ENCODE assay signal across 18 cellular contexts in genomic region chr20:63777614-63778013, GRCh38. TPM values are rescaled to one million over a fixed set of nuclear protein-coding genes. Genes with fewer than 3 reads are reported as not detected.
DNase-seq lines count a peak whose midpoint lies in the region; ATAC-seq, FAIRE-seq and TF ChIP-seq lines count a peak whose summit lies in the region.
"Had no signal": no experiment of that assay in that cellular context is flagged by ENCODE, and none has a peak within 500 bp of the region (broad histone marks: within the 10 kb centered on the region; RNA-seq: fewer than 3 reads in every experiment).

No MANE protein-coding gene starts in this region.

- no peak overlapping the region for H3K27ac Mint-ChIP-seq in nephron progenitor cell
- H3K27ac Mint-ChIP-seq: B cell; CD4-positive, alpha-beta T cell; IgD-negative memory B cell had no signal

- no peak overlapping the region for H3K4me2 ChIP-seq in K562 (ENCODE audit: insufficient read depth, low read length)

- H3K27me3 Mint-ChIP-seq in nephron progenitor cell (ENCODE audit: low read depth, poor library complexity): peaks cover 5% of the 10 kb centered on the region
- H3K27me3 Mint-ChIP-seq: B cell; CD4-positive, alpha-beta T cell had no signal

- H3K36me3 Mint-ChIP-seq in nephron progenitor cell (ENCODE audit: low read depth): peaks cover 43% of the 10 kb centered on the region

- intact Hi-C loops in K562 (cut with micrococcal nuclease): no loop called here
- intact Hi-C loops in prostate gland (cut with DNase I): loop anchor here (10.0 kb wide), 1 partner anchor 197 kb away; the partner anchor contains the start of gene SAMD10
- intact Hi-C loops in pancreas (cut with DNase I): no loop called here

- no peaks in the 10 kb centered on the region for H3K27me3 ChIP-seq in HUES48 (ENCODE audit: control insufficient read depth, insufficient read depth, low read length)
- H3K27me3 ChIP-seq in K562 (ENCODE audit: control insufficient read depth in 2 of 2, insufficient read depth in 2 of 2, low read length in 2 of 2): no peaks in the 10 kb centered on the region
- H3K27me3 ChIP-seq in prostate gland (replicated peaks; ENCODE audit: insufficient read depth): no peaks in the 10 kb centered on the region
- H3K27me3 ChIP-seq in pancreas: no peaks in the 10 kb centered on the region

- H3K27ac ChIP-seq in HUES48 (ENCODE audit: low read depth, low read length) (peak overlapping the region; percentile 71), K562 (ENCODE audit: extremely low read depth, low read depth, low read length) (no peak overlapping the region), mesodermal cell (ENCODE audit: low read depth, low read length, severe bottlenecking) (peak overlapping the region; percentile 53), prostate gland (no peak overlapping the region), pancreas (no peak overlapping the region)
- H3K27ac ChIP-seq: GM23248 had no signal

- H3K4me1 Mint-ChIP-seq in nephron progenitor cell: peaks cover 35% of the 10 kb centered on the region
- H3K4me1 Mint-ChIP-seq: B cell had no signal

- H3K9me3 ChIP-seq in HUES48 (ENCODE audit: control insufficient read depth, insufficient read depth, low read length): no peaks in the 10 kb centered on the region
- no peaks in the 10 kb centered on the region for H3K9me3 ChIP-seq in K562 (replicated peaks; ENCODE audit: control insufficient read depth, insufficient read depth, low read depth, low read length)
- no peaks in the 10 kb centered on the region for H3K9me3 ChIP-seq in mesodermal cell (ENCODE audit: control insufficient read depth, low read length)
- no peaks in the 10 kb centered on the region for H3K9me3 ChIP-seq in prostate gland
- H3K9me3 ChIP-seq in pancreas: no peaks in the 10 kb centered on the region

- TF ChIP-seq RAD21 in K562 (CRISPR knock-in tag; conservative IDR thresholded peaks at IDR 0.05 in 1 of 2, IDR thresholded peaks at IDR 0.05 in 1 of 2): no peak

- ATAC-seq in K562 (no peak), pancreas (no peak)
- ATAC-seq: GM12878 had no signal

- no peak overlapping the region for H3K9ac ChIP-seq in HUES48 (ENCODE audit: low read depth, low read length)
- H3K9ac ChIP-seq in K562 (ENCODE audit: insufficient read depth in 1 of 2, low read depth in 2 of 2, low read length in 2 of 2): no peak overlapping the region
- H3K9ac ChIP-seq: GM23248 had no signal

- CTCF ChIA-PET in K562 (lab: Yijun Ruan, JAX; ENCODE audit: low intra/inter-chr PET ratio): no interaction called here

- POLR2A ChIA-PET in K562 (lab: Yijun Ruan, JAX): interaction anchor here (0.6 to 1.5 kb wide), 2 partner anchors 8 to 14 kb away, joined by 3 to 4 read pairs; no protein-coding TSS in a partner anchor

- H3K4me1 ChIP-seq in HUES48 (ENCODE audit: control insufficient read depth, insufficient read depth, low read length) (peaks cover 5% of the 10 kb centered on the region), K562 (replicated peaks in 1 of 2; ENCODE audit: control insufficient read depth in 2 of 2, insufficient read depth in 2 of 2, low read length in 2 of 2) (peaks cover 12 to 43% of the 10 kb centered on the region in 2 experiments; a peak in 4 of 5 replicates), mesodermal cell (ENCODE audit: control insufficient read depth, insufficient read depth, low read length, poor library complexity, severe bottlenecking) (peaks cover 27% of the 10 kb centered on the region), prostate gland (replicated peaks) (no peaks in the 10 kb centered on the region), pancreas (peaks cover 0 to 2% (median 0%) of the 10 kb centered on the region in 3 donors)

- WGBS in K562 (ENCODE audit: insufficient coverage, low coverage, missing lambda C conversion rate): 51% methylated on average over 13 of the region's 13 CpGs
- 98 to 100% methylated on average over 12 of the region's 13 CpGs for WGBS in mesodermal cell (ENCODE audit: insufficient coverage in 2 of 2), 2 experiments
- 95% methylated on average over 13 of the region's 13 CpGs for WGBS in prostate gland
- 92 to 96% methylated on average over 13 of the region's 13 CpGs for WGBS in pancreas, 2 donors

- no peak overlapping the region for H2AFZ ChIP-seq in K562 (ENCODE audit: low read depth, low read length)
- H2AFZ ChIP-seq: GM23248 had no signal

- no peak for TF ChIP-seq CTCF in K562 (IDR thresholded peaks at IDR 0.05 in 2 of 3, conservative IDR thresholded peaks at IDR 0.05 in 1 of 3; ENCODE audit: insufficient read depth in 2 of 3, low read depth in 1 of 3, low read length in 3 of 3)
- no peak for TF ChIP-seq CTCF in prostate gland (IDR thresholded peaks at IDR 0.05)
- no peak for TF ChIP-seq CTCF in pancreas (IDR thresholded peaks at IDR 0.05)
- no peak for TF ChIP-seq CTCF in nephron progenitor cell (IDR thresholded peaks at IDR 0.05)

- no peaks in the 10 kb centered on the region; the same call in 1 of the 2 replicates for H4K20me1 ChIP-seq in K562 (replicated peaks; ENCODE audit: control insufficient read depth, insufficient read depth, low read length)

- H3K36me3 ChIP-seq in HUES48 (ENCODE audit: control insufficient read depth, insufficient read depth, low read length): no peaks in the 10 kb centered on the region
- no peaks in the 10 kb centered on the region for H3K36me3 ChIP-seq in K562 (ENCODE audit: control insufficient read depth, insufficient read depth, low read length)
- H3K36me3 ChIP-seq in mesodermal cell (ENCODE audit: control insufficient read depth, insufficient read depth, low read length): peaks cover 8% of the 10 kb centered on the region
- H3K36me3 ChIP-seq in prostate gland: no peaks in the 10 kb centered on the region
- H3K36me3 ChIP-seq in pancreas: no peaks in the 10 kb centered on the region

- TF ChIP-seq EP300 in K562 (IDR thresholded peaks at IDR 0.05; ENCODE audit: low read length): no peak

- no peak for TF ChIP-seq POLR2A in K562 (conservative IDR thresholded peaks at IDR 0.05)
- no peak for TF ChIP-seq POLR2A in prostate gland (IDR thresholded peaks at IDR 0.05)

- no peaks in the 10 kb centered on the region for H3K9me3 Mint-ChIP-seq in nephron progenitor cell
- H3K9me3 Mint-ChIP-seq: CD4-positive, alpha-beta T cell; IgD-negative memory B cell had no signal

- BruUV-seq in K562 (replicated peaks; lab: Mats Ljungman, UMichigan): no TSS peak

- H3K79me2 ChIP-seq in K562 (ENCODE audit: control insufficient read depth, insufficient read depth, low read length): no peaks in the 10 kb centered on the region

- H3K9me1 ChIP-seq in K562 (ENCODE audit: control insufficient read depth, insufficient read depth, low read length): no peaks in the 10 kb centered on the region

- in situ Hi-C loops in K562 (cut with MboI): no loop called here

- FAIRE-seq in K562 (lab: Jason Lieb, UNC): no peak
- FAIRE-seq in pancreas (lab: Jason Lieb, UNC): no peak
- FAIRE-seq: GM12878, GM18507, H54 had no signal

- DNase-seq in D341Med (ENCODE audit: low spot score) (peak; percentile 3), K562 (ENCODE audit: extremely low read depth in 1 of 4, low spot score in 3 of 4) (no peak), prostate gland (ENCODE audit: low spot score) (no peak), pancreas (no peak), nephron progenitor cell (no peak)
- DNase-seq in stimulated activated CD4-positive, alpha-beta T cell treated with anti-CD3 and anti-CD28 coated beads, Interleukin-4, amount 100 ng/mL, for 24 hours: no peak
- DNase-seq: C1 segment of cervical spinal cord; Calu3; CD4-positive, alpha-beta T cell; DMS79 had no signal

- H3K4me3 Mint-ChIP-seq in nephron progenitor cell: no peak overlapping the region
- H3K4me3 Mint-ChIP-seq: B cell; CD4-positive, alpha-beta T cell; IgD-negative memory B cell had no signal

- H3K4me3 ChIP-seq in HUES48 (ENCODE audit: low read depth, low read length) (no peak overlapping the region), K562 (no peak overlapping the region), mesodermal cell (ENCODE audit: extremely low read depth, insufficient read depth, low read length, poor library complexity, severe bottlenecking) (no peak overlapping the region), prostate gland (no peak overlapping the region), pancreas (no peak overlapping the region)
- H3K4me3 ChIP-seq: GM12878, GM23248 had no signal

RNA-seq across cellular contexts. Expression of gene SLC2A4RG, which starts 38.0 kb away (rescaled TPM):
- total RNA-seq in K562 (2011; cell fraction: chromatin; rRNA removed; ENCODE audit: low replicate concordance): 22.0 and 60.9 TPM in 2 replicates
- total RNA-seq in K562 (2011; cell fraction: nucleolus; rRNA removed): 104 and 105 TPM in 2 replicates
- 35.7 and 41.6 TPM in 2 replicates for total RNA-seq in K562 (2011; cell fraction: nucleoplasm; rRNA removed)
- total RNA-seq in K562 (2014; rRNA removed): 62.7 and 92.2 TPM in 2 replicates
- 8.2 and 8.3 TPM in 2 replicates for total RNA-seq in K562 (2014; rRNA removed; fragmentation: Illumina TruSeq; extraction: Trizol)
- total RNA-seq in K562 (2015; rRNA removed; fragmentation: Illumina TruSeq; extraction: Trizol): 26.5 and 28.3 TPM in 2 replicates
- total RNA-seq in K562 (2021): 97.3 and 104 TPM in 2 replicates
- polyA plus RNA-seq in K562 (2011; rRNA removed): 29.5 and 48.0 TPM in 2 replicates
- 27.4 and 73.4 TPM in 2 replicates for polyA plus RNA-seq in K562 (2011; cell fraction: cytosol; rRNA removed)
- 238 and 316 TPM in 2 replicates for polyA plus RNA-seq in K562 (2011; cell fraction: nucleus; rRNA removed)
- polyA plus RNA-seq in K562 (2012): 65.5 and 70.1 TPM in 2 replicates
- polyA plus RNA-seq in K562 (2014; fragmentation: Illumina TruSeq; extraction: Trizol): 10.3 and 24.9 TPM in 2 replicates
- polyA plus RNA-seq in K562 (2014; fragmentation: Nextera tagmentation; extraction: Ambion mirVana): 1 to 10 TPM in 1 of 2 experiments, under 1 TPM in 1; 0.34 to 1.1 TPM
- polyA plus RNA-seq in K562 (2014; rRNA removed): 62.6 and 84.4 TPM in 2 replicates
- 1.6 and 4.4 TPM in 2 replicates for polyA minus RNA-seq in K562 (2011; rRNA and poly(A)+ RNA removed)
- 14.8 and 20.6 TPM in 2 replicates for polyA minus RNA-seq in K562 (2011; cell fraction: cytosol; rRNA and poly(A)+ RNA removed)
- 47.3 and 53.0 TPM in 2 replicates for polyA minus RNA-seq in K562 (2011; cell fraction: nucleus; rRNA and poly(A)+ RNA removed)
- polyA plus RNA-seq in mesodermal cell (2013, experiment 1 of 2): 64.5 TPM
- 54.6 TPM for polyA plus RNA-seq in mesodermal cell (2013, experiment 2 of 2)
- total RNA-seq in prostate gland: 100 to 1,000 TPM; 140 to 155 TPM
- total RNA-seq in pancreas: 10 to 100 TPM; 25.8 to 44.2 (median 30.6) TPM
- 10 to 100 TPM; 63.2 to 67.1 TPM for polyA plus RNA-seq in pancreas

RNA-seq across cellular contexts. Expression of gene LIME1, which starts 41.1 kb away (rescaled TPM):
- total RNA-seq in K562 (2011; cell fraction: chromatin; rRNA removed; ENCODE audit: low replicate concordance): 6.7 and 27.9 TPM in 2 replicates
- 29.6 and 36.2 TPM in 2 replicates for total RNA-seq in K562 (2011; cell fraction: nucleolus; rRNA removed)
- 12.0 and 12.1 TPM in 2 replicates for total RNA-seq in K562 (2011; cell fraction: nucleoplasm; rRNA removed)
- total RNA-seq in K562 (2014; rRNA removed) (9.5 and 12.7 TPM in 2 replicates), K562 (2014; rRNA removed; fragmentation: Illumina TruSeq; extraction: Trizol) (0.11 and 0.32 TPM in 2 replicates), K562 (2015; rRNA removed; fragmentation: Illumina TruSeq; extraction: Trizol) (2.7 and 2.8 TPM in 2 replicates), K562 (2021) (9.3 and 10.2 TPM in 2 replicates), prostate gland (10 to 100 TPM; 35.0 to 44.4 TPM), pancreas (1 to 10 TPM; 2.6 to 6.0 (median 3.1) TPM)
- polyA plus RNA-seq in K562 (2011; rRNA removed) (1.5 and 3.9 TPM in 2 replicates), K562 (2014; fragmentation: Illumina TruSeq; extraction: Trizol) (0.83 and 2.3 TPM in 2 replicates), K562 (2014; fragmentation: Nextera tagmentation; extraction: Ambion mirVana) (not detected), K562 (2014; rRNA removed) (17.1 and 20.2 TPM in 2 replicates), pancreas (10 to 100 TPM; 44.6 to 46.6 TPM)
- polyA plus RNA-seq in K562 (2011; cell fraction: cytosol; rRNA removed): 4.5 and 15.8 TPM in 2 replicates
- 37.1 and 90.0 TPM in 2 replicates for polyA plus RNA-seq in K562 (2011; cell fraction: nucleus; rRNA removed)
- 5.5 and 10.7 TPM in 2 replicates for polyA plus RNA-seq in K562 (2012)
- polyA minus RNA-seq in K562 (2011; rRNA and poly(A)+ RNA removed): 0.06 and 0.25 TPM in 2 replicates
- polyA minus RNA-seq in K562 (2011; cell fraction: cytosol; rRNA and poly(A)+ RNA removed): 1.2 and 1.5 TPM in 2 replicates
- 4.7 and 7.7 TPM in 2 replicates for polyA minus RNA-seq in K562 (2011; cell fraction: nucleus; rRNA and poly(A)+ RNA removed)
- 9.3 TPM for polyA plus RNA-seq in mesodermal cell (2013, experiment 1 of 2)
- polyA plus RNA-seq in mesodermal cell (2013, experiment 2 of 2): 4.8 TPM

RNA-seq across cellular contexts. Expression of gene ZBTB46, which starts 53.5 kb away (rescaled TPM):
- 6.4 and 23.8 TPM in 2 replicates for total RNA-seq in K562 (2011; cell fraction: chromatin; rRNA removed; ENCODE audit: low replicate concordance)
- 8.2 and 11.0 TPM in 2 replicates for total RNA-seq in K562 (2011; cell fraction: nucleolus; rRNA removed)
- 6.0 and 7.5 TPM in 2 replicates for total RNA-seq in K562 (2011; cell fraction: nucleoplasm; rRNA removed)
- 2.2 and 2.6 TPM in 2 replicates for total RNA-seq in K562 (2014; rRNA removed)
- total RNA-seq in K562 (2014; rRNA removed; fragmentation: Illumina TruSeq; extraction: Trizol): 0.38 and 0.40 TPM in 2 replicates
- total RNA-seq in K562 (2015; rRNA removed; fragmentation: Illumina TruSeq; extraction: Trizol): 2.3 TPM in 2 replicates
- total RNA-seq in K562 (2021): 4.1 and 4.6 TPM in 2 replicates
- 1.1 and 1.7 TPM in 2 replicates for polyA plus RNA-seq in K562 (2011; rRNA removed)
- 1.7 and 3.0 TPM in 2 replicates for polyA plus RNA-seq in K562 (2011; cell fraction: cytosol; rRNA removed)
- 4.8 and 8.1 TPM in 2 replicates for polyA plus RNA-seq in K562 (2011; cell fraction: nucleus; rRNA removed)
- 2.3 and 3.0 TPM in 2 replicates for polyA plus RNA-seq in K562 (2012)
- 0.39 and 1.1 TPM in 2 replicates for polyA plus RNA-seq in K562 (2014; fragmentation: Illumina TruSeq; extraction: Trizol)
- under 1 TPM; 0.29 to 0.58 TPM for polyA plus RNA-seq in K562 (2014; fragmentation: Nextera tagmentation; extraction: Ambion mirVana)
- polyA plus RNA-seq in K562 (2014; rRNA removed): 1.3 and 2.0 TPM in 2 replicates
- 13.0 and 13.5 TPM in 2 replicates for polyA minus RNA-seq in K562 (2011; rRNA and poly(A)+ RNA removed)
- 14.3 and 18.7 TPM in 2 replicates for polyA minus RNA-seq in K562 (2011; cell fraction: cytosol; rRNA and poly(A)+ RNA removed)
- 4.2 and 5.1 TPM in 2 replicates for polyA minus RNA-seq in K562 (2011; cell fraction: nucleus; rRNA and poly(A)+ RNA removed)
- 18.5 TPM for polyA plus RNA-seq in mesodermal cell (2013, experiment 1 of 2)
- polyA plus RNA-seq in mesodermal cell (2013, experiment 2 of 2): 15.9 TPM
- 10 to 100 TPM in 1 of 2 donors, 1 to 10 TPM in 1; 7.9 to 12.2 TPM for total RNA-seq in prostate gland
- 1 to 10 TPM; 2.2 to 7.4 (median 3.0) TPM for total RNA-seq in pancreas
- polyA plus RNA-seq in pancreas: 1 to 10 TPM; 2.8 to 3.6 TPM

Comparison
In these comparisons a context has a peak if more than half of its experiments do, and no peak if none do; other contexts are left out.
1. H3K27ac ChIP-seq: peak in HUES48 (single experiment) and mesodermal cell (single experiment); none in K562 (single experiment), prostate gland (0 of 2) and pancreas (0 of 4).